Comparison of ENCODE assay signal across 19 cellular contexts in the genomic region with DNA sequence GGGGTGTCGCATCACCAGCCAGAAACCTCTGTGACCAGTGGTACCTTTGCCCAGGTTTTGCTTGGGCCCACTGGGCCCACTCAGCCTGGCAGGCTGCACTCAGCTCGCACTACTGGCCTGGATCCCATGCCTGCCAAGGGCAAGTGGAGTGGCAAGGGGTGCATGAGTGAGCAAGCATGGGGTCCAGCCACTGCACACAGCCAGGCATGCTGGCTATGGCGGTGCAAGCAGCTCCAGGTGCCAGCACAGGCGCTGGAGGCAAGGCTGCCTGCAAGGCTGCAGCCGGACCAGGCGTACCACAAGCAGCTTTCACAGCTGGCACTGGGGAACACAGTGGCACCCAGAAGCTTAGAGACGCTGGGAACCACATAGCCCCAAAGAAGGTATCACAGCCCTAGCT.
DNase-seq lines count a peak whose midpoint lies in the region; ATAC-seq and TF ChIP-seq lines count a peak whose summit lies in the region.
"Had no signal": no experiment of that assay in that cellular context is flagged by ENCODE, and none has a peak within 500 bp of the region (broad histone marks: within the 10 kb centered on the region; RNA-seq: fewer than 3 reads in every experiment).

No MANE protein-coding gene starts in this region.

- TF ChIP-seq CTCF in tibial nerve (IDR thresholded peaks at IDR 0.05): no peak
- TF ChIP-seq CTCF in spleen (IDR thresholded peaks at IDR 0.05 in 8 of 11, conservative IDR thresholded peaks at IDR 0.05 in 3 of 11): no peak

- no peaks in the 10 kb centered on the region for H3K27me3 Mint-ChIP-seq in T-helper 2 cell treated with Interferon-gamma antibody and Interleukin-4, amounts not matched to agents 5 μg/mL and 100 μg/mL, for 36 hours (ENCODE audit: low read depth)

- no peak for ATAC-seq in HG02571 (IDR thresholded peaks at IDR 0.05; ENCODE audit: unreplicated experiment)
- ATAC-seq: Panc1, Right ventricle myocardium inferior had no signal

- peaks cover 24% of the 10 kb centered on the region for H3K4me1 Mint-ChIP-seq in T-helper 2 cell treated with Interferon-gamma antibody and Interleukin-4, amounts not matched to agents 5 μg/mL and 100 μg/mL, for 36 hours (ENCODE audit: low read depth)

- no peak for DNase-seq in T-helper 2 cell treated with Interferon-gamma antibody and Interleukin-4, amounts not matched to agents 5 μg/mL and 100 μg/mL, for 36 hours (ENCODE audit: low spot score)
- no peak for DNase-seq in T-helper 2 cell
- DNase-seq in tibial nerve (ENCODE audit: low spot score in 2 of 2): no peak
- no peak for DNase-seq in spleen
- no peak for DNase-seq in stimulated activated CD4-positive, alpha-beta T cell treated with anti-CD3 and anti-CD28 coated beads, Interleukin-4, amount 100 ng/mL, for 24 hours
- DNase-seq: DMS53, H7, Karpas-422, NCI-H1105 treated with DMSO at 0.1 percent for 48 hours, NCI-H2029, NCI-H2171 treated with DMSO at 0.1 percent for 48 hours, NCI-H510A treated with DMSO at 0.1 percent for 48 hours had no signal

- H3K27ac ChIP-seq in cingulate gyrus (ENCODE audit: low read depth, low read length) (peak overlapping the region; percentile 96), layer of hippocampus (ENCODE audit: low read depth, low read length) (peak overlapping the region; percentile 97), tibial nerve (peak overlapping the region in 3 of 4 donors; percentile 55 to 87 (median 74)), spleen (no peak overlapping the region)
- H3K27ac ChIP-seq: 22Rv1 had no signal

- no peak overlapping the region for H3K4me3 ChIP-seq in tibial nerve
- no peak overlapping the region for H3K4me3 ChIP-seq in spleen

- no peaks in the 10 kb centered on the region for H3K27me3 ChIP-seq in layer of hippocampus (ENCODE audit: control insufficient read depth, insufficient read depth, low read length)
- no peaks in the 10 kb centered on the region for H3K27me3 ChIP-seq in tibial nerve
- no peaks in the 10 kb centered on the region for H3K27me3 ChIP-seq in spleen (replicated peaks in 1 of 7)

- peaks cover 6% of the 10 kb centered on the region for H3K9me3 Mint-ChIP-seq in T-helper 2 cell treated with Interferon-gamma antibody and Interleukin-4, amounts not matched to agents 5 μg/mL and 100 μg/mL, for 36 hours

- H3K36me3 ChIP-seq in tibial nerve (peaks cover 0 to 20% (median 0%) of the 10 kb centered on the region in 3 donors), spleen (peaks cover 0 to 19% (median 3%) of the 10 kb centered on the region in 6 donors)

- peak overlapping the region; percentile 21 for H3K4me3 Mint-ChIP-seq in T-helper 2 cell treated with Interferon-gamma antibody and Interleukin-4, amounts not matched to agents 5 μg/mL and 100 μg/mL, for 36 hours
- H3K4me3 Mint-ChIP-seq: CD14-positive monocyte had no signal

- H3K36me3 Mint-ChIP-seq in T-helper 2 cell treated with Interferon-gamma antibody and Interleukin-4, amounts not matched to agents 5 μg/mL and 100 μg/mL, for 36 hours (ENCODE audit: low read depth): peaks cover 26% of the 10 kb centered on the region

- intact Hi-C loops in spleen (cut with DNase I; ENCODE audit: low total_unique reads): no loop called here

- TF ChIP-seq POLR2A in tibial nerve (IDR thresholded peaks at IDR 0.05) (no peak), spleen (IDR thresholded peaks at IDR 0.05) (no peak)

- WGBS in tibial nerve, 2 donors: 93 to 96% methylated on average over 7 of the region's 7 CpGs
- WGBS in spleen, 5 donors: 96 to 100% (median 99%) methylated on average over 6 to 7 of the region's 7 CpGs

- no peak overlapping the region for H3K27ac Mint-ChIP-seq in T-helper 2 cell treated with Interferon-gamma antibody and Interleukin-4, amounts not matched to agents 5 μg/mL and 100 μg/mL, for 36 hours

- H3K9me3 ChIP-seq in tibial nerve (no peaks in the 10 kb centered on the region), spleen (peaks cover 0 to 17% (median 10%) of the 10 kb centered on the region in 8 donors)

- H3K4me1 ChIP-seq in tibial nerve: peaks cover 0 to 30% (median 12%) of the 10 kb centered on the region in 4 donors
- H3K4me1 ChIP-seq in spleen: peaks cover 0 to 7% (median 0%) of the 10 kb centered on the region in 6 donors

- no peak for TF ChIP-seq EP300 in tibial nerve (IDR thresholded peaks at IDR 0.05)

Comparison
In these comparisons a context has a peak if more than half of its experiments do, and no peak if none do; other contexts are left out.
1. H3K27ac ChIP-seq: peak in cingulate gyrus (single experiment), layer of hippocampus (single experiment) and tibial nerve (3 of 4); none in spleen (0 of 8).